Comparison of ENCODE assay signal across 1 cellular context in the genomic region with DNA sequence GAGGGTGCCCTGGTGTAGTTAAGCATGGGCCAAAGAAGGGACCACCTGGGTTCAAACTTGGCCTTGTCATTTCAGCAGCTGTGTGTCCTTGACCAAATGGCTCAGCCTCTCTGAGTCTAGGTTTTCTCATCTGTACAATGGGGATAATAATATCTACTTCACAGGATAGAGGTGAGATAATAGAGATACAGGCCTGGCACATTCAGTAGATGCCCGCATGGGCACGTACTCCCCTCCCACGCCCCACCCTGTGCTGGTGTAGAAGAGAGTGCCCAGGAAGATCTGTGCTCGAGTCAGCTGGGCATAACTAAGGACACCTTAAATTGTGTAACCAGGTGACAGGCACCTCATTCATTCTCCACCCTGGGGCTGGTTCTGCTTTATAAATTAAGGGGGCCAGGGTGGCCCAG.
TF ChIP-seq lines count a peak whose summit lies in the region.

No MANE protein-coding gene starts in this region.

TF ChIP-seq in K562, 482 proteins besides CTCF, POLR2A, EP300 and RAD21 (continued from another document):
- TF ChIP-seq, protein P1, sequence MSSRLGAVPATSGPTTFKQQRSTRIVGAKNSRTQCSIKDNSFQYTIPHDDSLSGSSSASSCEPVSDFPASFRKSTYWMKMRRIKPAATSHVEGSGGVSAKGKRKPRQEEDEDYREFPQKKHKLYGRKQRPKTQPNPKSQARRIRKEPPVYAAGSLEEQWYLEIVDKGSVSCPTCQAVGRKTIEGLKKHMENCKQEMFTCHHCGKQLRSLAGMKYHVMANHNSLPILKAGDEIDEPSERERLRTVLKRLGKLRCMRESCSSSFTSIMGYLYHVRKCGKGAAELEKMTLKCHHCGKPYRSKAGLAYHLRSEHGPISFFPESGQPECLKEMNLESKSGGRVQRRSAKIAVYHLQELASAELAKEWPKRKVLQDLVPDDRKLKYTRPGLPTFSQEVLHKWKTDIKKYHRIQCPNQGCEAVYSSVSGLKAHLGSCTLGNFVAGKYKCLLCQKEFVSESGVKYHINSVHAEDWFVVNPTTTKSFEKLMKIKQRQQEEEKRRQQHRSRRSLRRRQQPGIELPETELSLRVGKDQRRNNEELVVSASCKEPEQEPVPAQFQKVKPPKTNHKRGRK (tag; IDR thresholded peaks at IDR 0.05) = no peak
- no peak for TF ChIP-seq ZNF121 (CRISPR knock-in tag; conservative IDR thresholded peaks at IDR 0.05)
- no peak for TF ChIP-seq HNRNPUL1 (IDR thresholded peaks at IDR 0.05; ENCODE audit: low read length)
- peak; percentile 83 for TF ChIP-seq ZFP36 (IDR thresholded peaks at IDR 0.05; ENCODE audit: low read depth, low read length, partially characterized antibody)
- TF ChIP-seq, protein P2, sequence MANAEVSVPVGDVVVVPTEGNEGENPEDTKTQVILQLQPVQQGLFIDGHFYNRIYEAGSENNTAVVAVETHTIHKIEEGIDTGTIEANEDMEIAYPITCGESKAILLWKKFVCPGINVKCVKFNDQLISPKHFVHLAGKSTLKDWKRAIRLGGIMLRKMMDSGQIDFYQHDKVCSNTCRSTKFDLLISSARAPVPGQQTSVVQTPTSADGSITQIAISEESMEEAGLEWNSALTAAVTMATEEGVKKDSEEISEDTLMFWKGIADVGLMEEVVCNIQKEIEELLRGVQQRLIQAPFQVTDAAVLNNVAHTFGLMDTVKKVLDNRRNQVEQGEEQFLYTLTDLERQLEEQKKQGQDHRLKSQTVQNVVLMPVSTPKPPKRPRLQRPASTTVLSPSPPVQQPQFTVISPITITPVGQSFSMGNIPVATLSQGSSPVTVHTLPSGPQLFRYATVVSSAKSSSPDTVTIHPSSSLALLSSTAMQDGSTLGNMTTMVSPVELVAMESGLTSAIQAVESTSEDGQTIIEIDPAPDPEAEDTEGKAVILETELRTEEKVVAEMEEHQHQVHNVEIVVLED (CRISPR knock-in tag; IDR thresholded peaks at IDR 0.05) = no peak
- peak; percentile 26 for TF ChIP-seq PHF20 (IDR thresholded peaks at IDR 0.05; ENCODE audit: partially characterized antibody)
- TF ChIP-seq PTBP1 (IDR thresholded peaks at IDR 0.05; ENCODE audit: low read depth, low read length) = no peak
- TF ChIP-seq, protein P3, sequence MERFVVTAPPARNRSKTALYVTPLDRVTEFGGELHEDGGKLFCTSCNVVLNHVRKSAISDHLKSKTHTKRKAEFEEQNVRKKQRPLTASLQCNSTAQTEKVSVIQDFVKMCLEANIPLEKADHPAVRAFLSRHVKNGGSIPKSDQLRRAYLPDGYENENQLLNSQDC (CRISPR knock-in tag; IDR thresholded peaks at IDR 0.05) = no peak
- TF ChIP-seq ESRRA (IDR thresholded peaks at IDR 0.05; ENCODE audit: borderline replicate concordance, low read depth) = no peak
- TF ChIP-seq ZEB2 (IDR thresholded peaks at IDR 0.05) = no peak
- no peak for TF ChIP-seq CHD4 (IDR thresholded peaks at IDR 0.05; ENCODE audit: insufficient read depth, insufficient replicate concordance, low read depth, low read length, poor library complexity, severe bottlenecking)
- TF ChIP-seq BCOR (IDR thresholded peaks at IDR 0.05) = peak; percentile 94
- no peak for TF ChIP-seq MCM3 (IDR thresholded peaks at IDR 0.05)
- TF ChIP-seq PHF8 (IDR thresholded peaks at IDR 0.05; ENCODE audit: borderline replicate concordance, low read length) = no peak
- TF ChIP-seq TCF3 (CRISPR knock-in tag; IDR thresholded peaks at IDR 0.05) = no peak
- TF ChIP-seq CREB1 (IDR thresholded peaks at IDR 0.05) = no peak
- TF ChIP-seq CREB1 (CRISPR knock-in tag; IDR thresholded peaks at IDR 0.05) = no peak
- TF ChIP-seq, protein P4, sequence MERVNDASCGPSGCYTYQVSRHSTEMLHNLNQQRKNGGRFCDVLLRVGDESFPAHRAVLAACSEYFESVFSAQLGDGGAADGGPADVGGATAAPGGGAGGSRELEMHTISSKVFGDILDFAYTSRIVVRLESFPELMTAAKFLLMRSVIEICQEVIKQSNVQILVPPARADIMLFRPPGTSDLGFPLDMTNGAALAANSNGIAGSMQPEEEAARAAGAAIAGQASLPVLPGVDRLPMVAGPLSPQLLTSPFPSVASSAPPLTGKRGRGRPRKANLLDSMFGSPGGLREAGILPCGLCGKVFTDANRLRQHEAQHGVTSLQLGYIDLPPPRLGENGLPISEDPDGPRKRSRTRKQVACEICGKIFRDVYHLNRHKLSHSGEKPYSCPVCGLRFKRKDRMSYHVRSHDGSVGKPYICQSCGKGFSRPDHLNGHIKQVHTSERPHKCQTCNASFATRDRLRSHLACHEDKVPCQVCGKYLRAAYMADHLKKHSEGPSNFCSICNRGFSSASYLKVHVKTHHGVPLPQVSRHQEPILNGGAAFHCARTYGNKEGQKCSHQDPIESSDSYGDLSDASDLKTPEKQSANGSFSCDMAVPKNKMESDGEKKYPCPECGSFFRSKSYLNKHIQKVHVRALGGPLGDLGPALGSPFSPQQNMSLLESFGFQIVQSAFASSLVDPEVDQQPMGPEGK (CRISPR knock-in tag; IDR thresholded peaks at IDR 0.05; ENCODE audit: borderline replicate concordance) = no peak
- peak; percentile 96 for TF ChIP-seq RBM25 (IDR thresholded peaks at IDR 0.05; ENCODE audit: low read depth, low read length, severe bottlenecking)
- peak; percentile 90 for TF ChIP-seq ADNP (tag; IDR thresholded peaks at IDR 0.05)
- TF ChIP-seq, protein P5, sequence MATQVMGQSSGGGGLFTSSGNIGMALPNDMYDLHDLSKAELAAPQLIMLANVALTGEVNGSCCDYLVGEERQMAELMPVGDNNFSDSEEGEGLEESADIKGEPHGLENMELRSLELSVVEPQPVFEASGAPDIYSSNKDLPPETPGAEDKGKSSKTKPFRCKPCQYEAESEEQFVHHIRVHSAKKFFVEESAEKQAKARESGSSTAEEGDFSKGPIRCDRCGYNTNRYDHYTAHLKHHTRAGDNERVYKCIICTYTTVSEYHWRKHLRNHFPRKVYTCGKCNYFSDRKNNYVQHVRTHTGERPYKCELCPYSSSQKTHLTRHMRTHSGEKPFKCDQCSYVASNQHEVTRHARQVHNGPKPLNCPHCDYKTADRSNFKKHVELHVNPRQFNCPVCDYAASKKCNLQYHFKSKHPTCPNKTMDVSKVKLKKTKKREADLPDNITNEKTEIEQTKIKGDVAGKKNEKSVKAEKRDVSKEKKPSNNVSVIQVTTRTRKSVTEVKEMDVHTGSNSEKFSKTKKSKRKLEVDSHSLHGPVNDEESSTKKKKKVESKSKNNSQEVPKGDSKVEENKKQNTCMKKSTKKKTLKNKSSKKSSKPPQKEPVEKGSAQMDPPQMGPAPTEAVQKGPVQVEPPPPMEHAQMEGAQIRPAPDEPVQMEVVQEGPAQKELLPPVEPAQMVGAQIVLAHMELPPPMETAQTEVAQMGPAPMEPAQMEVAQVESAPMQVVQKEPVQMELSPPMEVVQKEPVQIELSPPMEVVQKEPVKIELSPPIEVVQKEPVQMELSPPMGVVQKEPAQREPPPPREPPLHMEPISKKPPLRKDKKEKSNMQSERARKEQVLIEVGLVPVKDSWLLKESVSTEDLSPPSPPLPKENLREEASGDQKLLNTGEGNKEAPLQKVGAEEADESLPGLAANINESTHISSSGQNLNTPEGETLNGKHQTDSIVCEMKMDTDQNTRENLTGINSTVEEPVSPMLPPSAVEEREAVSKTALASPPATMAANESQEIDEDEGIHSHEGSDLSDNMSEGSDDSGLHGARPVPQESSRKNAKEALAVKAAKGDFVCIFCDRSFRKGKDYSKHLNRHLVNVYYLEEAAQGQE (CRISPR knock-in tag; IDR thresholded peaks at IDR 0.05; ENCODE audit: low read depth) = no peak
- TF ChIP-seq KDM1A (IDR thresholded peaks at IDR 0.05) = peak in 1 of 2 experiments; percentile 46; a peak in 3 of 4 replicates
- TF ChIP-seq TEAD4 (IDR thresholded peaks at IDR 0.05; ENCODE audit: low read length) = no peak
- no peak for TF ChIP-seq TEAD4 (CRISPR knock-in tag; IDR thresholded peaks at IDR 0.05; ENCODE audit: borderline replicate concordance)
- no peak for TF ChIP-seq ZC3H8 (IDR thresholded peaks at IDR 0.05)
- TF ChIP-seq, protein P6, sequence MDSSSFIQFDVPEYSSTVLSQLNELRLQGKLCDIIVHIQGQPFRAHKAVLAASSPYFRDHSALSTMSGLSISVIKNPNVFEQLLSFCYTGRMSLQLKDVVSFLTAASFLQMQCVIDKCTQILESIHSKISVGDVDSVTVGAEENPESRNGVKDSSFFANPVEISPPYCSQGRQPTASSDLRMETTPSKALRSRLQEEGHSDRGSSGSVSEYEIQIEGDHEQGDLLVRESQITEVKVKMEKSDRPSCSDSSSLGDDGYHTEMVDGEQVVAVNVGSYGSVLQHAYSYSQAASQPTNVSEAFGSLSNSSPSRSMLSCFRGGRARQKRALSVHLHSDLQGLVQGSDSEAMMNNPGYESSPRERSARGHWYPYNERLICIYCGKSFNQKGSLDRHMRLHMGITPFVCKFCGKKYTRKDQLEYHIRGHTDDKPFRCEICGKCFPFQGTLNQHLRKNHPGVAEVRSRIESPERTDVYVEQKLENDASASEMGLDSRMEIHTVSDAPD (CRISPR knock-in tag; IDR thresholded peaks at IDR 0.05) = no peak
- TF ChIP-seq ZNF551 (CRISPR knock-in tag; IDR thresholded peaks at IDR 0.05) = no peak
- no peak for TF ChIP-seq NR4A1 (CRISPR knock-in tag; IDR thresholded peaks at IDR 0.05)
- no peak for TF ChIP-seq NR4A1 (tag; IDR thresholded peaks at IDR 0.05)
